In the genomic region with DNA sequence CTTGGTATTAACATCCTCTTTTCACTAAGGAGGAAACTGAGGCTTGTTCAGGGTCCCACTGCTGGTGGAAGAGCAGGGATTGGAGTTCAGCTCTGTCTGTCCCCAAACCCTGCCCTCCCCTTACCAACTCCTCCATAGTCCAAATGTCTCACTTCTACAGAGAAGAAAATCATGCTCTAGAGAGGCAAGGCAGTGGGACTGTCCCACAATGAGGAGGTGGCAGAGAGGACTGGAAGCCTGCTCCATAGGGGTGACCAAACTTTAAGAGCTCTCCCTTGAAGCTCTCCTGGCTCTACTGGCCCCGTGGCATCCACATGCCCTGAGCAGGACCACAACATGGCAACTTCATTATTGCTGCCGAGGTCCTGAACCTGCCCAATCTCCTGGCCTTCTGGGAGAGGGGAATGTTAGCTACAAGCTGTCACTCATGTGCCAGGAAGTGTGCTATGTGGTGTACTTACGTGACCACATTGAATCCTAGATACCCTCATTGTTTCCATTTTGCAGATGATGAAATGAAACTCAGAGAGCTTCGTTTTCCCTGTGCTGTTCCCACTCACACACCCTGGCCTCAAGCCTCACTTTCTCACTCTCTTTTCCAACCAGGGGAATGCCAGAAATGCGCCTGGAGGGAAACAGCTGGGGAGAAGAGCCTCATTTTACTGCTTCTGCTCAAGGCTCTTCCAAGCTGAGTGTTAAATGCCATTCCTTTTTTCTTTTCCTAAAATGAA, we compare ENCODE assay signal across 14 cellular contexts.
DNase-seq lines count a peak whose midpoint lies in the region; ATAC-seq and TF ChIP-seq lines count a peak whose summit lies in the region.
"Had no signal": no experiment of that assay in that cellular context is flagged by ENCODE, and none has a peak within 500 bp of the region (broad histone marks: within the 10 kb centered on the region; RNA-seq: fewer than 3 reads in every experiment).

No MANE protein-coding gene starts in this region.

- no peak overlapping the region for H3K27ac Mint-ChIP-seq in Caco-2 (ENCODE audit: unreplicated experiment)
- H3K27ac Mint-ChIP-seq: CD8-positive, alpha-beta memory T cell; progenitor cell of endocrine pancreas; T-helper 1 cell treated with Interleukin-12 subunit alpha and Interleukin-12 subunit beta and Interleukin-4 antibody, amounts not matched to agents 30 μg/mL and 1 μg/mL, for 36 hours had no signal

- H3K4me3 Mint-ChIP-seq in Caco-2 (ENCODE audit: unreplicated experiment), result no peak overlapping the region
- H3K4me3 Mint-ChIP-seq: CD8-positive, alpha-beta memory T cell; T-helper 1 cell treated with Interleukin-12 subunit alpha and Interleukin-12 subunit beta and Interleukin-4 antibody, amounts not matched to agents 30 μg/mL and 1 μg/mL, for 36 hours had no signal

- H3K27me3 Mint-ChIP-seq in Caco-2 (ENCODE audit: insufficient read depth, unreplicated experiment), result no peaks in the 10 kb centered on the region
- H3K27me3 Mint-ChIP-seq: progenitor cell of endocrine pancreas had no signal

- intact Hi-C loops in Caco-2 (cut with micrococcal nuclease; ENCODE audit: unreplicated experiment), result loop anchor here (10.0 kb wide), 2 partner anchors 76 to 466 kb away; a partner anchor contains a TSS
- intact Hi-C loops in uterus (cut with DNase I; ENCODE audit: low total_unique reads), result no loop called here

- no peak overlapping the region for H3K27ac ChIP-seq in uterus
- H3K27ac ChIP-seq: heart right ventricle had no signal

- CTCF ChIA-PET in Caco-2 (lab: Charles Lee), result interaction anchor here (1.1 kb wide), 1 partner anchor 319 kb away, joined by 3 read pairs; no protein-coding TSS in a partner anchor

- H3K4me1 Mint-ChIP-seq in Caco-2 (ENCODE audit: low read depth, unreplicated experiment), result no peaks in the 10 kb centered on the region
- H3K4me1 Mint-ChIP-seq: CD8-positive, alpha-beta memory T cell had no signal

- no peak for TF ChIP-seq CTCF in Caco-2 (IDR thresholded peaks at IDR 0.05; ENCODE audit: insufficient read depth in 1 of 2, low read depth in 1 of 2, low read length in 1 of 2, severe bottlenecking in 1 of 2, unreplicated experiment in 1 of 2)
- TF ChIP-seq CTCF in uterus (IDR thresholded peaks at IDR 0.05), result no peak

- no peaks in the 10 kb centered on the region for H3K36me3 Mint-ChIP-seq in Caco-2 (ENCODE audit: insufficient read depth, unreplicated experiment)

- H3K4me1 ChIP-seq in Caco-2, result peaks cover 19% of the 10 kb centered on the region
- no peaks in the 10 kb centered on the region for H3K4me1 ChIP-seq in uterus
- H3K4me1 ChIP-seq: heart right ventricle had no signal

- H3K9me3 Mint-ChIP-seq in Caco-2 (ENCODE audit: unreplicated experiment), result no peaks in the 10 kb centered on the region
- H3K9me3 Mint-ChIP-seq: CD8-positive, alpha-beta memory T cell; T-helper 1 cell treated with Interleukin-12 subunit alpha and Interleukin-12 subunit beta and Interleukin-4 antibody, amounts not matched to agents 30 μg/mL and 1 μg/mL, for 36 hours had no signal

- H3K4me3 ChIP-seq in Caco-2 (ENCODE audit: low read depth, low read length) (no peak overlapping the region), uterus (no peak overlapping the region)
- H3K4me3 ChIP-seq: heart right ventricle had no signal

- H3K9me3 ChIP-seq in Caco-2, result no peaks in the 10 kb centered on the region
- H3K9me3 ChIP-seq in uterus, result no peaks in the 10 kb centered on the region
- H3K9me3 ChIP-seq: heart right ventricle had no signal

- DNase-seq in Caco-2, result peak; percentile 43 to 58
- DNase-seq in LHCN-M2 (ENCODE audit: low read depth), result peak; percentile 12
- peak; percentile 35 for DNase-seq in dermis blood vessel endothelial cell
- peak; percentile 76 for DNase-seq in myocyte (ENCODE audit: low read depth)
- no peak for DNase-seq in NCI-H1092 (lab: John Stamatoyannopoulos, UW)
- DNase-seq in uterus, result no peak
- DNase-seq: activated naive CD4-positive, alpha-beta T cell treated with Interleukin-2 at 50 U/mL for 16 hours; CD8-positive, alpha-beta memory T cell; heart right ventricle; stimulated activated CD4-positive, alpha-beta T cell treated with anti-CD3 and anti-CD28 coated beads, Interleukin-4, amount 100 ng/mL, for 24 hours had no signal

- BruUV-seq in Caco-2 (replicated peaks; lab: Mats Ljungman, UMichigan), result no TSS peak

- POLR2A ChIA-PET in Caco-2 (lab: Charles Lee), result no interaction called here

- no peaks in the 10 kb centered on the region for H3K36me3 ChIP-seq in Caco-2 (ENCODE audit: control insufficient read depth, insufficient read depth, low read length)
- no peaks in the 10 kb centered on the region for H3K36me3 ChIP-seq in uterus
- H3K36me3 ChIP-seq: heart right ventricle had no signal

- no peak for TF ChIP-seq POLR2A in uterus (IDR thresholded peaks at IDR 0.05)

- ATAC-seq in GM18517 (IDR thresholded peaks at IDR 0.05; ENCODE audit: unreplicated experiment) (no peak), esophagus mucosa (no peak)

- H3K27me3 ChIP-seq in Caco-2 (replicated peaks; ENCODE audit: control insufficient read depth, insufficient read depth, low read length), result no peaks in the 10 kb centered on the region
- no peaks in the 10 kb centered on the region for H3K27me3 ChIP-seq in uterus
- H3K27me3 ChIP-seq: heart right ventricle had no signal

Comparison
In these comparisons a context has a peak if more than half of its experiments do, and no peak if none do; other contexts are left out.
1. DNase-seq: peak in Caco-2 (2 of 2), LHCN-M2 (single experiment), dermis blood vessel endothelial cell (single experiment) and myocyte (single experiment); none in NCI-H1092 (single experiment) and uterus (0 of 2).